28 cellular contexts compared by ENCODE assay signal in the genomic region with DNA sequence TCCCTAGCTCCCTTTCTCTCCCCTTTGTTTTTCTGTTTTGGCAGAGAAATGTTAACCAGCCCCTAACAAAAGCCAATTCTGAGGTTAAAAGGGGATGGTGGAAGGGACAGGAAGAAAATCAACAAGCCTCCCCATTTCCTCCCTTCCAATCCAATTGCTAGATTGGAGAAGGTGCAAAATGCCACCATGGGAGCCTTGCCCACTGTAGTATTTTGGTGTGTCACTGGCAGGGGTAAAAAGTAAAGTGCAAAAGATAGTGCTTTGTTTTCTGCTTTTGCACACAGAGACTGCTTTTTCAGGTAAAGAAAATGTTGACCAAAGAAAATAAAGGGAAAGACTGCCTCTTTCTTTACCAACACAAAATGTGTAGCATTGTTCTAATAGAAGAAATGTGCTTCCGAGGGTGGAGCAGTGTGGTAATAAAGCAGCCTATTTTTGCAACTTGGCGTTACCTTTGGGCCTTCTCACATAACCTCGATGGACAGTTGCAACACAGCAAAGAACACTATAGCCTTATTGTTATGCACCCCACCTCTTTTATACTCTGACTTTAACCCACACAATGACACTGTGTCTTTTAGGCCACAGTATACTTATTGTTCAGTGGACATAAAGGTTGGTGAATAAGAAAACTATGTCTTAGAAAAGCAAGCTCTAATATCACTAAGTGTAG.
"Had no signal": no experiment of that assay in that cellular context is flagged by ENCODE, and none has a peak within 500 bp of the region (broad histone marks: within the 10 kb centered on the region; RNA-seq: fewer than 3 reads in every experiment).

No MANE protein-coding gene starts in this region.

- DNase-seq: activated CD4-positive, alpha-beta memory T cell treated with anti-CD3 and anti-CD28 coated beads, Interleukin-2, amount 10 ng/mL, durations not matched to agents 7 days and 5 days; activated CD4-positive, alpha-beta T cell treated with anti-CD3 and anti-CD28 coated beads, Interleukin-2, amount 10 ng/mL, durations not matched to agents 24 days and 14 days; activated CD8-positive, alpha-beta memory T cell treated with anti-CD3 and anti-CD28 coated beads, Interleukin-2, amount 10 ng/mL, durations not matched to agents 7 days and 5 days; activated effector memory CD4-positive, alpha-beta T cell treated with anti-CD3 and anti-CD28 coated beads, Interleukin-2, amount 50 U/mL, for 16 hours; activated naive CD4-positive, alpha-beta T cell treated with anti-CD3 and anti-CD28 coated beads, Interleukin-2, amount 50 U/mL, for 16 hours; activated naive CD8-positive, alpha-beta T cell treated with anti-CD3 and anti-CD28 coated beads, Interleukin-2, amount 50 U/mL, for 24 hours; activated T-cell treated with anti-CD3 and anti-CD28 coated beads for 4 hours; anterior cingulate cortex; body of pancreas; effector CD8-positive, alpha-beta T cell; erythroblast; foreskin keratinocyte; glutamatergic neuron; midbrain; ovary; stimulated activated CD4-positive, alpha-beta T cell treated with anti-CD3 and anti-CD28 coated beads, Interleukin-12 subunit alpha, Interleukin-12 subunit beta, amount 100 ng/mL, for 4 hours; substantia nigra; tibial artery had no signal

- H3K9me3 ChIP-seq: neutrophil, ovary, prostate gland, tibial artery had no signal

- H3K4me1 Mint-ChIP-seq: activated CD4-positive, alpha-beta memory T cell treated with anti-CD3 and anti-CD28 coated beads, Interleukin-2, amount 10 ng/mL, durations not matched to agents 7 days and 5 days; activated CD4-positive, alpha-beta T cell treated with anti-CD3 and anti-CD28 coated beads, Interleukin-2, amount 10 ng/mL, durations not matched to agents 24 days and 14 days; activated CD8-positive, alpha-beta memory T cell treated with anti-CD3 and anti-CD28 coated beads, Interleukin-2, amount 10 ng/mL, durations not matched to agents 7 days and 5 days; activated naive CD8-positive, alpha-beta T cell treated with anti-CD3 and anti-CD28 coated beads, Interleukin-2, amount 50 U/mL, for 24 hours had no signal

- H3K9me3 Mint-ChIP-seq: activated CD4-positive, alpha-beta memory T cell treated with anti-CD3 and anti-CD28 coated beads, Interleukin-2, amount 10 ng/mL, durations not matched to agents 7 days and 5 days had no signal

- ATAC-seq: activated CD4-positive, CD25-positive, alpha-beta regulatory T cell treated with anti-CD3 and anti-CD28 coated beads, Interleukin-2, amount 50 U/mL, for 24 hours; activated CD8-positive, alpha-beta memory T cell treated with anti-CD3 and anti-CD28 coated beads, Interleukin-2, amount 10 ng/mL, durations not matched to agents 7 days and 5 days; activated naive CD8-positive, alpha-beta T cell treated with anti-CD3 and anti-CD28 coated beads, Interleukin-2, amount 50 U/mL, for 24 hours; body of pancreas; foreskin keratinocyte; natural killer cell treated with Interleukin-12 subunit alpha and Interleukin-12 subunit beta and Interleukin-15 and Interleukin-18, amount 100 ng/mL, for 72 hours had no signal

- H3K27ac ChIP-seq: body of pancreas, foreskin keratinocyte, hepatocyte, neutrophil, ovary, prostate gland, right atrium auricular region, tibial artery, VCaP had no signal

- H3K27ac Mint-ChIP-seq: activated CD4-positive, alpha-beta memory T cell treated with anti-CD3 and anti-CD28 coated beads, Interleukin-2, amount 10 ng/mL, durations not matched to agents 7 days and 5 days; activated CD4-positive, alpha-beta T cell treated with anti-CD3 and anti-CD28 coated beads, Interleukin-2, amount 10 ng/mL, durations not matched to agents 24 days and 14 days; activated CD8-positive, alpha-beta memory T cell treated with anti-CD3 and anti-CD28 coated beads, Interleukin-2, amount 10 ng/mL, durations not matched to agents 7 days and 5 days; activated naive CD8-positive, alpha-beta T cell treated with anti-CD3 and anti-CD28 coated beads, Interleukin-2, amount 50 U/mL, for 24 hours; dendritic cell treated with granulocyte-macrophage colony-stimulating factor and Interleukin-4, amounts not matched to agents 40 ng/mL and 50 ng/mL, for 4 days; natural killer cell treated with Interleukin-12 subunit alpha and Interleukin-12 subunit beta and Interleukin-15 and Interleukin-18, amount 100 ng/mL, for 72 hours; stimulated activated naive CD8-positive, alpha-beta T cell treated with anti-CD3 and anti-CD28 coated beads, Interleukin-15, Interleukin-2, amounts not matched to agents 100 ng/mL and 50 ng/mL, for 24 hours; T-helper 2 cell treated with Interferon-gamma antibody and Interleukin-4, amounts not matched to agents 5 μg/mL and 100 μg/mL, for 36 hours had no signal

- H3K4me3 Mint-ChIP-seq: activated CD4-positive, alpha-beta memory T cell treated with anti-CD3 and anti-CD28 coated beads, Interleukin-2, amount 10 ng/mL, durations not matched to agents 7 days and 5 days; activated CD4-positive, alpha-beta T cell treated with anti-CD3 and anti-CD28 coated beads, Interleukin-2, amount 10 ng/mL, durations not matched to agents 24 days and 14 days; activated CD8-positive, alpha-beta memory T cell treated with anti-CD3 and anti-CD28 coated beads, Interleukin-2, amount 10 ng/mL, durations not matched to agents 7 days and 5 days; activated naive CD8-positive, alpha-beta T cell treated with anti-CD3 and anti-CD28 coated beads, Interleukin-2, amount 50 U/mL, for 24 hours; dendritic cell treated with granulocyte-macrophage colony-stimulating factor and Interleukin-4, amounts not matched to agents 40 ng/mL and 50 ng/mL, for 4 days; natural killer cell treated with Interleukin-12 subunit alpha and Interleukin-12 subunit beta and Interleukin-15 and Interleukin-18, amount 100 ng/mL, for 72 hours; stimulated activated naive CD8-positive, alpha-beta T cell treated with anti-CD3 and anti-CD28 coated beads, Interleukin-15, Interleukin-2, amounts not matched to agents 100 ng/mL and 50 ng/mL, for 24 hours; T-helper 2 cell treated with Interferon-gamma antibody and Interleukin-4, amounts not matched to agents 5 μg/mL and 100 μg/mL, for 36 hours had no signal

- H2AFZ ChIP-seq: hepatocyte had no signal

- H3K36me3 Mint-ChIP-seq: activated CD8-positive, alpha-beta memory T cell treated with anti-CD3 and anti-CD28 coated beads, Interleukin-2, amount 10 ng/mL, durations not matched to agents 7 days and 5 days; natural killer cell treated with Interleukin-12 subunit alpha and Interleukin-12 subunit beta and Interleukin-15 and Interleukin-18, amount 100 ng/mL, for 72 hours had no signal

- H3K36me3 ChIP-seq: neutrophil, ovary, prostate gland, right atrium auricular region, tibial artery had no signal

- H3K4me3 ChIP-seq: body of pancreas, hepatocyte, ovary, prostate gland, right atrium auricular region, tibial artery had no signal

- H3K79me2 ChIP-seq: hepatocyte had no signal

- H3K4me2 ChIP-seq: hepatocyte had no signal

- H3K27me3 ChIP-seq: body of pancreas, foreskin keratinocyte, hepatocyte, neutrophil, ovary, right atrium auricular region, tibial artery had no signal

- H3K27me3 Mint-ChIP-seq: activated CD4-positive, alpha-beta memory T cell treated with anti-CD3 and anti-CD28 coated beads, Interleukin-2, amount 10 ng/mL, durations not matched to agents 7 days and 5 days; activated CD4-positive, alpha-beta T cell treated with anti-CD3 and anti-CD28 coated beads, Interleukin-2, amount 10 ng/mL, durations not matched to agents 24 days and 14 days; activated CD8-positive, alpha-beta memory T cell treated with anti-CD3 and anti-CD28 coated beads, Interleukin-2, amount 10 ng/mL, durations not matched to agents 7 days and 5 days; activated naive CD8-positive, alpha-beta T cell treated with anti-CD3 and anti-CD28 coated beads, Interleukin-2, amount 50 U/mL, for 24 hours; dendritic cell treated with granulocyte-macrophage colony-stimulating factor and Interleukin-4, amounts not matched to agents 40 ng/mL and 50 ng/mL, for 4 days; natural killer cell treated with Interleukin-12 subunit alpha and Interleukin-12 subunit beta and Interleukin-15 and Interleukin-18, amount 100 ng/mL, for 72 hours; stimulated activated naive CD8-positive, alpha-beta T cell treated with anti-CD3 and anti-CD28 coated beads, Interleukin-15, Interleukin-2, amounts not matched to agents 100 ng/mL and 50 ng/mL, for 24 hours had no signal

- H3K4me1 ChIP-seq: body of pancreas, foreskin keratinocyte, prostate gland, right atrium auricular region, tibial artery had no signal
